In the genomic region with DNA sequence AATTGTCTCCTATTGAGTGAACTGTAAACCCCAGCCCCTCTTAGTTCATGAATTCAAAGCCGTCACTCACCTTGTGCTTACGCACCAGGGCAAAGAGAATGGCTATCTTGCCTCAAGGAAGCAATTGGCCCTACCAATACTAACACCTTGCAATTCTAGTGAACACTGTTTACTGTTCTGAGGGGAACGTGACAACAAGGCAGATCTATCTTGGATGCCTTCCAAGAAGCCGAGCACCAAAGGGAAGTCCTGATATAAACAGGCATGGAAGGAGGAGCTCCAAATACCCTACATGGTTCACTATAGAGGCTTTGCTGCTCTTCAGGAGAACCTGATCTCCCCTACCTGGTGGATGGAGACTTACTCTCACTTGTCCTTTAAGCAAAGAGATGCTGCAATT, we compare ENCODE assay signal across 18 cellular contexts. TPM values are rescaled to one million over a fixed set of nuclear protein-coding genes. Genes with fewer than 3 reads are reported as not detected.
DNase-seq lines count a peak whose midpoint lies in the region; ATAC-seq and TF ChIP-seq lines count a peak whose summit lies in the region.
"Had no signal": no experiment of that assay in that cellular context is flagged by ENCODE, and none has a peak within 500 bp of the region (broad histone marks: within the 10 kb centered on the region; RNA-seq: fewer than 3 reads in every experiment).

No MANE protein-coding gene starts in this region.

- H3K27ac Mint-ChIP-seq in glutamatergic neuron (ENCODE audit: unreplicated experiment), result no peak overlapping the region
- H3K27ac Mint-ChIP-seq: activated T-cell treated with anti-CD3 and anti-CD28 coated beads, Interleukin-2, amount 50 U/mL, for 72 hours; CD8-positive, alpha-beta T cell had no signal

- H3K9me3 Mint-ChIP-seq in glutamatergic neuron (ENCODE audit: unreplicated experiment), result peaks cover 5% of the 10 kb centered on the region
- H3K9me3 Mint-ChIP-seq: activated T-cell treated with anti-CD3 and anti-CD28 coated beads, Interleukin-2, amount 50 U/mL, for 72 hours; CD8-positive, alpha-beta T cell had no signal

- peaks cover 0 to 55% (median 29%) of the 10 kb centered on the region in 7 donors for H3K27me3 ChIP-seq in spleen (replicated peaks in 1 of 7)

- H3K27ac ChIP-seq in 22Rv1, result peak overlapping the region; percentile 22; the same call in 1 of the 2 replicates
- H3K27ac ChIP-seq in spleen, result no peak overlapping the region
- H3K27ac ChIP-seq: RWPE1 had no signal

- no peak for TF ChIP-seq CTCF in 22Rv1 (IDR thresholded peaks at IDR 0.05)
- TF ChIP-seq CTCF in glutamatergic neuron (IDR thresholded peaks at IDR 0.05; ENCODE audit: partially characterized antibody, unreplicated experiment), result no peak
- TF ChIP-seq CTCF in spleen (IDR thresholded peaks at IDR 0.05 in 8 of 11, conservative IDR thresholded peaks at IDR 0.05 in 3 of 11), result no peak

- ATAC-seq in GM21528 (IDR thresholded peaks at IDR 0.05; ENCODE audit: low FRiP score, unreplicated experiment), result no peak
- no peak for ATAC-seq in HG03520 (IDR thresholded peaks at IDR 0.05; ENCODE audit: unreplicated experiment)
- no peak for ATAC-seq in HG03039 (IDR thresholded peaks at IDR 0.05; ENCODE audit: unreplicated experiment)
- ATAC-seq: activated T-cell treated with anti-CD3 and anti-CD28 coated beads, Interleukin-2, amount 50 U/mL, for 72 hours; CD8-positive, alpha-beta T cell; K562 had no signal

- H3K27me3 Mint-ChIP-seq in glutamatergic neuron (ENCODE audit: unreplicated experiment), result peaks cover 12% of the 10 kb centered on the region

- intact Hi-C loops in spleen (cut with DNase I; ENCODE audit: low total_unique reads), result no loop called here

- H3K4me1 ChIP-seq in spleen, result peaks cover 0 to 12% (median 4%) of the 10 kb centered on the region in 6 donors

- H3K36me3 ChIP-seq in spleen, result no peaks in the 10 kb centered on the region

- peaks cover 4% of the 10 kb centered on the region for H3K4me1 Mint-ChIP-seq in glutamatergic neuron (ENCODE audit: low read depth, unreplicated experiment)

- H3K4me3 ChIP-seq in spleen, result no peak overlapping the region
- H3K4me3 ChIP-seq: K562, smooth muscle cell had no signal

- peak; percentile 20 to 91 (median 62) for DNase-seq in NCI-H1417 (lab: John Stamatoyannopoulos, UW)
- peak; percentile 77 for DNase-seq in NCI-H69 (lab: John Stamatoyannopoulos, UW)
- no peak for DNase-seq in glutamatergic neuron
- no peak for DNase-seq in spleen
- DNase-seq: activated T-cell treated with anti-CD3 and anti-CD28 coated beads, Interleukin-2, amount 50 U/mL, for 72 hours; CD8-positive, alpha-beta T cell; GOT3; occipital lobe; T-helper 2 cell had no signal

- no peaks in the 10 kb centered on the region for H3K36me3 Mint-ChIP-seq in glutamatergic neuron (ENCODE audit: unreplicated experiment)
- H3K36me3 Mint-ChIP-seq: CD8-positive, alpha-beta T cell had no signal

- TF ChIP-seq POLR2A in spleen (IDR thresholded peaks at IDR 0.05), result no peak

- H3K4me3 Mint-ChIP-seq in glutamatergic neuron (ENCODE audit: unreplicated experiment), result peak overlapping the region; percentile 72
- H3K4me3 Mint-ChIP-seq: activated T-cell treated with anti-CD3 and anti-CD28 coated beads, Interleukin-2, amount 50 U/mL, for 72 hours; CD8-positive, alpha-beta T cell had no signal

- H3K9me3 ChIP-seq in spleen, result no peaks in the 10 kb centered on the region

- WGBS in spleen, 5 donors, result 25 to 41% (median 36%) methylated on average over 4 of the region's 4 CpGs

RNA-seq across cellular contexts. Expression of gene PLPPR1, which starts 1.7 kb away (rescaled TPM):
- 7.4 TPM for total RNA-seq in glutamatergic neuron (ENCODE audit: unreplicated experiment)
- not detected for total RNA-seq in spleen
- not detected for polyA plus RNA-seq in spleen
- total RNA-seq: A673; activated T-cell treated with anti-CD3 and anti-CD28 coated beads, Interleukin-2, amount 50 U/mL, for 72 hours; CD8-positive, alpha-beta T cell; fibroblast of lung; K562; smooth muscle cell had no signal
- polyA plus RNA-seq: fibroblast of lung, K562, smooth muscle cell had no signal

Comparison
In these comparisons a context has a peak if more than half of its experiments do, and no peak if none do; other contexts are left out.
1. DNase-seq: peak in NCI-H1417 (3 of 3) and NCI-H69 (single experiment); none in glutamatergic neuron (single experiment) and spleen (single experiment).